In genomic region chr19:35143231-35143715, GRCh38 we compare ENCODE assay signal across 1 cellular context.
TF ChIP-seq lines count a peak whose summit lies in the region.

Gene FXYD7 (plus strand): TSS chr19:35143255. CDS start chr19:35143334, 79 bp downstream.

TF ChIP-seq in HCT116, 20 proteins besides CTCF, POLR2A, EP300 and RAD21 (continued from another document):
- TF ChIP-seq REST (IDR thresholded peaks at IDR 0.05; ENCODE audit: low read depth) (no peak), FOSL1 (IDR thresholded peaks at IDR 0.05; ENCODE audit: low read depth) (no peak), MAX (IDR thresholded peaks at IDR 0.05) (no peak), ELF1 (IDR thresholded peaks at IDR 0.05; ENCODE audit: borderline replicate concordance, low read depth) (no peak), SIN3A (IDR thresholded peaks at IDR 0.05; ENCODE audit: low read depth) (no peak), CBX3 (IDR thresholded peaks at IDR 0.05; ENCODE audit: low read depth) (no peak), SRF (IDR thresholded peaks at IDR 0.05; ENCODE audit: low read depth) (no peak)
